ENCODE assay signal across 10 cellular contexts in the genomic region with DNA sequence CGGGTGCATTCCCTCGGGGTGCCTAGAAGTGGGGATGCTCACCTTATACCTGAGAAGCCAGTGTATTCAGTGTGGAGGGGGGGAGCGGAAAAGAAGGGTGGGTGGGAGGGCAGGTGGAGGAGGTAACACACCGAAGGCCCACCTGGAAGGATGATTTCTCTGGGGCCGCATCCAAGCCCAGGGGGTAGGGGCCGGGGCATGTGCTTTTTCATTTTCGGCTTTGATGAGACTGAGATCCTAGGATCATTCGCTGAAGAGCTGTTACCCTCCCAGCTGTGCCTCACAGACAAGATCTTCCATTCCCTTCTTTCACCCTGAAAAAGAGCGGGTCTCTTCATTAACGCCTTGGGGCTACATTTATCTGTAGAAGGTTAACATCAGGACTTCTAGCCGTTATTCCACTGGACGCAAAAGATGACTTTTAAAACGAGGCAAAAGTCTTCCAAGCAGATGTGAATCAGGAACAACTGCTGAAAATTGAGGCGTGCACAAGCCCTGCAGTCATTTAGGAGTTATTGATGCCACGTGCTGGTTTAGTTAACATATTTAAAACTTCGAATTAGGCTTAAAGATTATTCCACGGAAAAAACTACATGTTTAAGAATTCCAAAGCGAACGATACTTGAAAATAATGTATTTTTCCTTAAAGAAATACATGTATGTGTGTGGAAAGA. TPM values are rescaled to one million over a fixed set of nuclear protein-coding genes. Genes with fewer than 3 reads are reported as not detected.
A peak's percentile ranks its signal among the peaks of the same experiment; 100 is the strongest.
DNase-seq lines count a peak whose midpoint lies in the region; ATAC-seq, FAIRE-seq and TF ChIP-seq lines count a peak whose summit lies in the region.
"Had no signal": no experiment of that assay in that cellular context is flagged by ENCODE, and none has a peak within 500 bp of the region (broad histone marks: within the 10 kb centered on the region; RNA-seq: fewer than 3 reads in every experiment).

No MANE protein-coding gene starts in this region.

- peak; percentile 70 for DNase-seq in NCI-H146 (lab: John Stamatoyannopoulos, UW)
- no peak for DNase-seq in endothelial cell of umbilical vein (ENCODE audit: low read depth, low spot score)
- no peak for DNase-seq in ovary
- no peak for DNase-seq in effector CD8-positive, alpha-beta T cell (lab: John Stamatoyannopoulos, UW)
- no peak for DNase-seq in NCI-H774 (lab: John Stamatoyannopoulos, UW)

- H3K9me2 ChIP-seq in DOHH2 (replicated peaks; ENCODE audit: control insufficient read depth, low read length), result no peaks in the 10 kb centered on the region

- FAIRE-seq in endothelial cell of umbilical vein (lab: Jason Lieb, UNC), result no peak
- FAIRE-seq: islet of Langerhans had no signal

- H3K9me1 ChIP-seq in endothelial cell of umbilical vein (replicated peaks; ENCODE audit: control insufficient read depth, extremely low read depth, insufficient read depth, low read length), result no peaks in the 10 kb centered on the region

- no peak for TF ChIP-seq CTCF in DOHH2 (IDR thresholded peaks at IDR 0.05; ENCODE audit: low read depth, low read length, poor library complexity, severe bottlenecking)
- no peak for TF ChIP-seq CTCF in endothelial cell of umbilical vein (IDR thresholded peaks at IDR 0.05; ENCODE audit: extremely low read depth in 1 of 2, insufficient read depth in 1 of 2, low read depth in 1 of 2, low read length in 2 of 2)
- no peak for TF ChIP-seq CTCF in ovary (IDR thresholded peaks at IDR 0.05)

- POLR2A ChIA-PET in endothelial cell of umbilical vein (lab: Charles Lee), result no interaction called here

- H3K36me3 ChIP-seq in DOHH2 (ENCODE audit: control insufficient read depth, low read length) (0 out of 2 replicates have a peak, but pooled peaks cover 3% of the 10 kb centered on the region), endothelial cell of umbilical vein (ENCODE audit: control insufficient read depth in 2 of 2, extremely low read depth in 1 of 2, insufficient read depth in 2 of 2, low read length in 2 of 2) (no peaks in the 10 kb centered on the region), ovary (no peaks in the 10 kb centered on the region)

- H4K20me1 ChIP-seq in DOHH2 (ENCODE audit: control insufficient read depth, insufficient read depth, low read depth, low read length) (no peaks in the 10 kb centered on the region), endothelial cell of umbilical vein (replicated peaks; ENCODE audit: control insufficient read depth, extremely low read depth, insufficient read depth, low read length) (no peaks in the 10 kb centered on the region)

- BruUV-seq in endothelial cell of umbilical vein (replicated peaks; lab: Mats Ljungman, UMichigan), result no TSS peak

- no peak overlapping the region for H3K27ac ChIP-seq in DOHH2 (ENCODE audit: low read depth, low read length)
- H3K27ac ChIP-seq in endothelial cell of umbilical vein (ENCODE audit: insufficient read depth, low read depth, low read length), result no peak overlapping the region
- H3K27ac ChIP-seq in ovary, result no peak overlapping the region
- H3K27ac ChIP-seq: HL-60 had no signal

- H3K4me2 ChIP-seq in DOHH2 (ENCODE audit: low read length) (peak overlapping the region; percentile 84), endothelial cell of umbilical vein (ENCODE audit: insufficient read depth, low read length) (peak overlapping the region; percentile 57)

- peak overlapping the region; percentile 89 for H2AFZ ChIP-seq in endothelial cell of umbilical vein (ENCODE audit: low read depth, low read length)

- TF ChIP-seq POLR2A in endothelial cell of umbilical vein (IDR thresholded peaks at IDR 0.05; ENCODE audit: low read depth, low read length) (no peak), ovary (IDR thresholded peaks at IDR 0.05) (no peak)

- no peak overlapping the region for H3K9ac ChIP-seq in endothelial cell of umbilical vein (replicated peaks; ENCODE audit: extremely low read depth, insufficient read depth, low read length)

- peaks cover 5% of the 10 kb centered on the region; the same call in 1 of the 2 replicates for H3K27me3 ChIP-seq in DOHH2 (ENCODE audit: control insufficient read depth, low read length)
- H3K27me3 ChIP-seq in endothelial cell of umbilical vein (ENCODE audit: control insufficient read depth in 2 of 2, insufficient read depth in 2 of 2, low read length in 2 of 2), result no peaks in the 10 kb centered on the region
- H3K27me3 ChIP-seq in ovary, result no peaks in the 10 kb centered on the region

- H3K4me1 ChIP-seq in DOHH2 (ENCODE audit: control insufficient read depth, low read length) (peaks cover 17% of the 10 kb centered on the region), endothelial cell of umbilical vein (ENCODE audit: control insufficient read depth, extremely low read depth, insufficient read depth, low read length) (peaks cover 9% of the 10 kb centered on the region), ovary (ENCODE audit: insufficient read depth) (no peaks in the 10 kb centered on the region)

- CTCF ChIA-PET in endothelial cell of umbilical vein (lab: Charles Lee), result interaction anchor here (1.3 kb wide), 1 partner anchor 59 kb away, joined by 3 read pairs; no protein-coding TSS in a partner anchor

- no peak for TF ChIP-seq EP300 in ovary (IDR thresholded peaks at IDR 0.05)

- ATAC-seq in HG02981 (IDR thresholded peaks at IDR 0.05; ENCODE audit: unreplicated experiment) (no peak), HG03108 (IDR thresholded peaks at IDR 0.05; ENCODE audit: unreplicated experiment) (no peak)

- H3K4me3 ChIP-seq in DOHH2 (ENCODE audit: low read length) (peak overlapping the region; percentile 77), endothelial cell of umbilical vein (replicated peaks in 1 of 3; ENCODE audit: insufficient read depth in 1 of 3, low read depth in 1 of 3, low read length in 3 of 3) (peak overlapping the region; percentile 44 to 56 (median 44)), ovary (peak overlapping the region; percentile 51)

- H3K9me3 ChIP-seq in DOHH2 (ENCODE audit: control insufficient read depth, insufficient read depth, low read length), result no peaks in the 10 kb centered on the region
- H3K9me3 ChIP-seq in endothelial cell of umbilical vein (replicated peaks; ENCODE audit: control insufficient read depth, insufficient read depth, low read length), result no peaks in the 10 kb centered on the region
- no peaks in the 10 kb centered on the region for H3K9me3 ChIP-seq in ovary

- H3K79me2 ChIP-seq in DOHH2 (ENCODE audit: control insufficient read depth, low read length) (peaks cover 2% of the 10 kb centered on the region; the same call in 1 of the 2 replicates), endothelial cell of umbilical vein (ENCODE audit: control insufficient read depth, insufficient read depth, low read length) (peaks cover 5% of the 10 kb centered on the region)

- H3F3A ChIP-seq in DOHH2 (ENCODE audit: control insufficient read depth, insufficient read depth), result peaks cover 9% of the 10 kb centered on the region

- dilution Hi-C loops in endothelial cell of umbilical vein (cut with MboI; ENCODE audit: extremely low pct_ligation_motif_present, low sequenced_read_pairs), result no loop called here

- intact Hi-C loops in endothelial cell of umbilical vein (cut with micrococcal nuclease) (loop anchor here (5.0 kb wide), 1 partner anchor 265 kb away; no protein-coding TSS in a partner anchor), ovary (cut with DNase I) (no loop called here)

- 9 to 17% (median 11%) methylated on average over 18 to 19 of the region's 19 CpGs for WGBS in ovary, 3 donors

TF ChIP-seq in endothelial cell of umbilical vein, 7 proteins besides CTCF, POLR2A, EP300 and RAD21:
- no peak for TF ChIP-seq POLR2AphosphoS5 (IDR thresholded peaks at IDR 0.05; ENCODE audit: insufficient read depth, low read depth, low read length)
- no peak for TF ChIP-seq MYC (IDR thresholded peaks at IDR 0.05; ENCODE audit: low read depth, low read length)
- no peak for TF ChIP-seq FOS (IDR thresholded peaks at IDR 0.05; ENCODE audit: borderline replicate concordance, insufficient read depth, low read length)
- TF ChIP-seq JUN (IDR thresholded peaks at IDR 0.05; ENCODE audit: borderline replicate concordance, insufficient read depth, insufficient read length, low read depth), result no peak
- TF ChIP-seq, protein P1, sequence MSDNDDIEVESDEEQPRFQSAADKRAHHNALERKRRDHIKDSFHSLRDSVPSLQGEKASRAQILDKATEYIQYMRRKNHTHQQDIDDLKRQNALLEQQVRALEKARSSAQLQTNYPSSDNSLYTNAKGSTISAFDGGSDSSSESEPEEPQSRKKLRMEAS (IDR thresholded peaks at IDR 0.05; ENCODE audit: insufficient read depth, insufficient read length), result no peak
- no peak for TF ChIP-seq GATA2 (IDR thresholded peaks at IDR 0.05; ENCODE audit: insufficient read depth, insufficient read length, low read depth, low read length)
- no peak for TF ChIP-seq EZH2 (IDR thresholded peaks at IDR 0.05; ENCODE audit: borderline replicate concordance, low read depth, low read length, severe bottlenecking)

RNA-seq across cellular contexts. Expression of a gene that starts 1.1 kb away (rescaled TPM):
- total RNA-seq in endothelial cell of umbilical vein (21.1 and 43.6 TPM in 2 replicates), ovary (10 to 100 TPM in 6 of 7 donors, 1 to 10 TPM in 1; 9.6 to 60.7 (median 26.5) TPM)
- polyA plus RNA-seq in endothelial cell of umbilical vein (9.0 and 10.5 TPM in 2 replicates), ovary (10 to 100 TPM; 14.4 to 20.1 TPM)
- polyA plus RNA-seq in endothelial cell of umbilical vein (2011; cell fraction: cytosol; rRNA removed), result 4.3 and 5.2 TPM in 2 replicates
- polyA plus RNA-seq in endothelial cell of umbilical vein (2011; cell fraction: nucleus; rRNA removed), result 64.4 and 80.8 TPM in 2 replicates
- polyA plus RNA-seq in endothelial cell of umbilical vein (2012), result 13.8 and 30.6 TPM in 2 replicates
- polyA minus RNA-seq in endothelial cell of umbilical vein, result 14.2 and 15.2 TPM in 2 replicates
- polyA minus RNA-seq in endothelial cell of umbilical vein (2011; cell fraction: cytosol; rRNA and poly(A)+ RNA removed), result 39.0 TPM
- polyA minus RNA-seq in endothelial cell of umbilical vein (2011; cell fraction: nucleus; rRNA and poly(A)+ RNA removed), result 59.1 and 72.1 TPM in 2 replicates
